40 cellular contexts compared by ENCODE assay signal in the genomic region with DNA sequence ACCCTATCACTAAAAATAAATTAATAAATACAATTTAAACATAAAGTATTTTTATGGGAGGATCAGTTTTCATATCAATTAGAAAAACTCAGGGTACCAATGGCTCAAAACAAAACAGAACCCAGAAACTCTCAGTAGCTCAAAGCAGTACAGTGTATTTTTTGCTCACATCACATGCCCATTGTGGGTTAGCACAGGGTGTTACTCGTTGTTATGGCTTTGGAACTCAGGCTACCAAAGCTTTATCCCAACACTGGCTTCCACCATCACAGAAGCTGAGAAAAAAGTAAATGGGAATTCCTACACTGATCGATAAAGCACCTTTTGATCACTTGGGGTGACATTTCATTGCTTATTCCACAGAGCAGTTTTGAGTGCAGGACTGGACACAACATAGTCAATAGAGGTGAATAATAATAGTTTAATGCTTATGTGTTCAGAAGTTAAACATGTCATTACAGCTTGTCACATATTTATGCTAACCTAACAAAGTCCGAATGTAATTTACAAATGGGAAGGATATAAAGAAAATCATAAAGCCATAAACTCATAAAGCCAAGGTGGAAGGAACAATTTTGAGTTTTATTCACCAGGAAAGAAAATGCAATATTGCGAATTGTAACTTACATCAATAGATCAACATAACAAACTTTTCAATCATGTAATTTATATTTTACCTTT.
"Had no signal": no experiment of that assay in that cellular context is flagged by ENCODE, and none has a peak within 500 bp of the region (broad histone marks: within the 10 kb centered on the region; RNA-seq: fewer than 3 reads in every experiment).

No MANE protein-coding gene starts in this region.

- H3K27me3 ChIP-seq: adrenal gland, ascending aorta, body of pancreas, brain microvascular endothelial cell, breast epithelium, cardiac muscle cell had no signal

- H3K4me3 ChIP-seq: adrenal gland, ascending aorta, body of pancreas, breast epithelium, cardiac muscle cell had no signal

- H3K9me3 ChIP-seq: adrenal gland, ascending aorta, body of pancreas had no signal

- H3K27ac Mint-ChIP-seq: activated naive CD4-positive, alpha-beta T cell treated with anti-CD3 and anti-CD28 coated beads for 36 hours; activated naive CD4-positive, alpha-beta T cell treated with anti-CD3 and anti-CD28 coated beads, Interleukin-2, amount 10 ng/mL, durations not matched to agents 7 days and 5 days; activated naive CD4-positive, alpha-beta T cell treated with anti-CD3 and anti-CD28 coated beads, Interleukin-2, amount 50 U/mL, for 24 hours; activated naive CD4-positive, alpha-beta T cell treated with anti-CD3 and anti-CD28 coated beads, Interleukin-2, amount 50 U/mL, for 72 hours; activated naive CD8-positive, alpha-beta T cell; activated naive CD8-positive, alpha-beta T cell treated with anti-CD3 and anti-CD28 coated beads for 36 hours; activated naive CD8-positive, alpha-beta T cell treated with anti-CD3 and anti-CD28 coated beads, Interleukin-2, amount 10 ng/mL, durations not matched to agents 7 days and 5 days; activated naive CD8-positive, alpha-beta T cell treated with anti-CD3 and anti-CD28 coated beads, Interleukin-2, amount 50 U/mL, for 24 hours; activated T-cell treated with anti-CD3 and anti-CD28 coated beads, Interleukin-2, amount 50 U/mL, for 24 hours; activated T-cell treated with anti-CD3 and anti-CD28 coated beads, Interleukin-2, amount 50 U/mL, for 72 hours; activated T-helper 1 cell treated with anti-CD3 and anti-CD28 coated beads, Interleukin-12 subunit alpha, Interleukin-12 subunit beta, Interleukin-2, Interleukin-4 antibody, amounts not matched to agents 30 ng/mL and 10 ng/mL and 1 ng/mL, durations not matched to agents 14 hours and 24 hours and 36 hours; activated T-helper 17 cell treated with anti-CD3 and anti-CD28 coated beads, Interleukin-2, amount 50 U/mL, for 72 hours; activated T-helper 2 cell treated with anti-CD3 and anti-CD28 coated beads, Interferon-gamma antibody, Interleukin-2, Interleukin-4, amounts not matched to agents 10 μg/mL and 5 μg/mL and 100 μg/mL, durations not matched to agents 14 hours and 24 hours and 36 hours; brain had no signal

- FAIRE-seq: astrocyte, bronchial epithelial cell had no signal

- DNase-seq: activated effector memory CD4-positive, alpha-beta T cell treated with anti-CD3 and anti-CD28 coated beads, Interleukin-2, amount 50 U/mL, for 16 hours; activated effector memory CD4-positive, alpha-beta T cell treated with Interleukin-2 at 50 U/mL for 16 hours; activated gamma-delta T cell; activated gamma-delta T cell treated with Interleukin-2 at 50 U/mL for 16 hours; activated naive CD4-positive, alpha-beta T cell; activated naive CD4-positive, alpha-beta T cell treated with anti-CD3 and anti-CD28 coated beads for 36 hours; activated naive CD4-positive, alpha-beta T cell treated with anti-CD3 and anti-CD28 coated beads, Interleukin-2, amount 10 ng/mL, durations not matched to agents 7 days and 5 days; activated naive CD4-positive, alpha-beta T cell treated with anti-CD3 and anti-CD28 coated beads, Interleukin-2, amount 50 U/mL, for 16 hours; activated naive CD4-positive, alpha-beta T cell treated with Interleukin-2 at 50 U/mL for 16 hours; activated naive CD8-positive, alpha-beta T cell treated with anti-CD3 and anti-CD28 coated beads for 36 hours; activated naive CD8-positive, alpha-beta T cell treated with anti-CD3 and anti-CD28 coated beads, Interleukin-2, amount 10 ng/mL, durations not matched to agents 7 days and 5 days; activated naive CD8-positive, alpha-beta T cell treated with anti-CD3 and anti-CD28 coated beads, Interleukin-2, amount 50 U/mL, for 24 hours; activated T-cell treated with anti-CD3 and anti-CD28 coated beads for 4 hours; activated T-cell treated with anti-CD3 and anti-CD28 coated beads, Interleukin-2, amount 50 U/mL, for 1 hour; activated T-cell treated with anti-CD3 and anti-CD28 coated beads, Interleukin-2, amount 50 U/mL, for 24 hours; activated T-cell treated with anti-CD3 and anti-CD28 coated beads, Interleukin-2, amount 50 U/mL, for 4 hours; activated T-cell treated with anti-CD3 and anti-CD28 coated beads, Interleukin-2, amount 50 U/mL, for 48 hours; activated T-cell treated with anti-CD3 and anti-CD28 coated beads, Interleukin-2, amount 50 U/mL, for 72 hours; adrenal gland; amniotic stem cell; amygdala; anterior cingulate cortex; aorta; body of pancreas; brain microvascular endothelial cell; caudate nucleus; central memory CD4-positive, alpha-beta T cell had no signal

- H3K4me1 ChIP-seq: adrenal gland, ascending aorta, body of pancreas, breast epithelium had no signal

- ATAC-seq: activated naive CD4-positive, alpha-beta T cell treated with anti-CD3 and anti-CD28 coated beads, Interleukin-2, amount 50 U/mL, for 72 hours; activated naive CD8-positive, alpha-beta T cell treated with anti-CD3 and anti-CD28 coated beads, Interleukin-2, amount 50 U/mL, for 24 hours; activated T-cell treated with anti-CD3 and anti-CD28 coated beads, Interleukin-2, amount 50 U/mL, for 4 hours; activated T-cell treated with anti-CD3 and anti-CD28 coated beads, Interleukin-2, amount 50 U/mL, for 72 hours; activated T-helper 17 cell treated with anti-CD3 and anti-CD28 coated beads, Interleukin-2, amount 50 U/mL, for 72 hours; body of pancreas had no signal

- H3K36me3 ChIP-seq: adrenal gland, ascending aorta, brain microvascular endothelial cell, breast epithelium, cardiac muscle cell had no signal

- H3K4me3 Mint-ChIP-seq: activated naive CD4-positive, alpha-beta T cell treated with anti-CD3 and anti-CD28 coated beads for 36 hours; activated naive CD4-positive, alpha-beta T cell treated with anti-CD3 and anti-CD28 coated beads, Interleukin-2, amount 10 ng/mL, durations not matched to agents 7 days and 5 days; activated naive CD4-positive, alpha-beta T cell treated with anti-CD3 and anti-CD28 coated beads, Interleukin-2, amount 50 U/mL, for 24 hours; activated naive CD8-positive, alpha-beta T cell; activated naive CD8-positive, alpha-beta T cell treated with anti-CD3 and anti-CD28 coated beads for 36 hours; activated naive CD8-positive, alpha-beta T cell treated with anti-CD3 and anti-CD28 coated beads, Interleukin-2, amount 10 ng/mL, durations not matched to agents 7 days and 5 days; activated naive CD8-positive, alpha-beta T cell treated with anti-CD3 and anti-CD28 coated beads, Interleukin-2, amount 50 U/mL, for 24 hours; activated T-cell treated with anti-CD3 and anti-CD28 coated beads, Interleukin-2, amount 50 U/mL, for 24 hours; activated T-cell treated with anti-CD3 and anti-CD28 coated beads, Interleukin-2, amount 50 U/mL, for 4 hours; activated T-cell treated with anti-CD3 and anti-CD28 coated beads, Interleukin-2, amount 50 U/mL, for 72 hours; activated T-helper 1 cell treated with anti-CD3 and anti-CD28 coated beads, Interleukin-12 subunit alpha, Interleukin-12 subunit beta, Interleukin-2, Interleukin-4 antibody, amounts not matched to agents 30 ng/mL and 10 ng/mL and 1 ng/mL, durations not matched to agents 14 hours and 24 hours and 36 hours; activated T-helper 17 cell treated with anti-CD3 and anti-CD28 coated beads, Interleukin-2, amount 50 U/mL, for 72 hours; brain; central memory CD8-positive, alpha-beta T cell had no signal

- H3K27ac ChIP-seq: adrenal gland, ascending aorta, body of pancreas, brain microvascular endothelial cell, breast epithelium, cardiac muscle cell had no signal

- H3K27me3 Mint-ChIP-seq: activated naive CD4-positive, alpha-beta T cell treated with anti-CD3 and anti-CD28 coated beads, Interleukin-2, amount 10 ng/mL, durations not matched to agents 7 days and 5 days; activated naive CD4-positive, alpha-beta T cell treated with anti-CD3 and anti-CD28 coated beads, Interleukin-2, amount 50 U/mL, for 24 hours; activated naive CD8-positive, alpha-beta T cell; activated naive CD8-positive, alpha-beta T cell treated with anti-CD3 and anti-CD28 coated beads for 36 hours; activated naive CD8-positive, alpha-beta T cell treated with anti-CD3 and anti-CD28 coated beads, Interleukin-2, amount 10 ng/mL, durations not matched to agents 7 days and 5 days; activated naive CD8-positive, alpha-beta T cell treated with anti-CD3 and anti-CD28 coated beads, Interleukin-2, amount 50 U/mL, for 24 hours; activated T-cell treated with anti-CD3 and anti-CD28 coated beads, Interleukin-2, amount 50 U/mL, for 24 hours; activated T-helper 17 cell treated with anti-CD3 and anti-CD28 coated beads, Interleukin-2, amount 50 U/mL, for 72 hours; brain; central memory CD8-positive, alpha-beta T cell had no signal

- H3K4me1 Mint-ChIP-seq: activated naive CD4-positive, alpha-beta T cell treated with anti-CD3 and anti-CD28 coated beads, Interleukin-2, amount 10 ng/mL, durations not matched to agents 7 days and 5 days; activated naive CD4-positive, alpha-beta T cell treated with anti-CD3 and anti-CD28 coated beads, Interleukin-2, amount 50 U/mL, for 24 hours; activated naive CD8-positive, alpha-beta T cell treated with anti-CD3 and anti-CD28 coated beads for 36 hours; activated naive CD8-positive, alpha-beta T cell treated with anti-CD3 and anti-CD28 coated beads, Interleukin-2, amount 10 ng/mL, durations not matched to agents 7 days and 5 days; activated naive CD8-positive, alpha-beta T cell treated with anti-CD3 and anti-CD28 coated beads, Interleukin-2, amount 50 U/mL, for 24 hours; activated T-helper 17 cell treated with anti-CD3 and anti-CD28 coated beads, Interleukin-2, amount 50 U/mL, for 72 hours; brain; central memory CD8-positive, alpha-beta T cell had no signal

- H3K36me3 Mint-ChIP-seq: activated naive CD4-positive, alpha-beta T cell treated with anti-CD3 and anti-CD28 coated beads, Interleukin-2, amount 10 ng/mL, durations not matched to agents 7 days and 5 days; activated naive CD4-positive, alpha-beta T cell treated with anti-CD3 and anti-CD28 coated beads, Interleukin-2, amount 50 U/mL, for 24 hours; activated naive CD4-positive, alpha-beta T cell treated with anti-CD3 and anti-CD28 coated beads, Interleukin-2, amount 50 U/mL, for 72 hours; activated naive CD8-positive, alpha-beta T cell; activated naive CD8-positive, alpha-beta T cell treated with anti-CD3 and anti-CD28 coated beads for 36 hours; activated naive CD8-positive, alpha-beta T cell treated with anti-CD3 and anti-CD28 coated beads, Interleukin-2, amount 10 ng/mL, durations not matched to agents 7 days and 5 days had no signal
